8 cellular contexts compared by ENCODE assay signal in genomic region chr6:37169458-37170272, GRCh38. TPM values are rescaled to one million over a fixed set of nuclear protein-coding genes. Genes with fewer than 3 reads are reported as not detected.
DNase-seq lines count a peak whose midpoint lies in the region; ATAC-seq and TF ChIP-seq lines count a peak whose summit lies in the region.

Gene PIM1, plus strand, starts transcription at chr6:37170152. Its CDS starts 424 bp downstream, at chr6:37170576.

- H3K27me3 Mint-ChIP-seq in activated naive CD8-positive, alpha-beta T cell: no peaks in the 10 kb centered on the region
- peaks cover 10% of the 10 kb centered on the region for H3K27me3 Mint-ChIP-seq in glutamatergic neuron (ENCODE audit: unreplicated experiment)

- H3K9me3 ChIP-seq in osteoblast (ENCODE audit: low read depth, low read length) (no peaks in the 10 kb centered on the region), testis (no peaks in the 10 kb centered on the region)

- H2AFZ ChIP-seq in osteoblast (ENCODE audit: low read length): peak within 1 kb of the TSS; percentile 47

- WGBS in testis, 2 donors: 0 to 1% methylated on average over 31 to 46 of the region's 95 CpGs

- peaks cover 21% of the 10 kb centered on the region for H3K36me3 Mint-ChIP-seq in activated naive CD8-positive, alpha-beta T cell
- H3K36me3 Mint-ChIP-seq in glutamatergic neuron (ENCODE audit: unreplicated experiment): no peaks in the 10 kb centered on the region

- H3K4me1 ChIP-seq in osteoblast (ENCODE audit: insufficient read depth, low read length): peaks cover 25% of the 10 kb centered on the region
- H3K4me1 ChIP-seq in testis: peaks cover 17% of the 10 kb centered on the region

- peak within 1 kb of the TSS; percentile 91 for H3K4me3 ChIP-seq in osteoblast (ENCODE audit: insufficient read depth, low read length)
- peak within 1 kb of the TSS; percentile 77 to 82 for H3K4me3 ChIP-seq in testis

- DNase-seq in GM04504 (ENCODE audit: low read depth) (peak; percentile 94), NCI-H1092 treated with DMSO at 0.1 percent for 48 hours (lab: John Stamatoyannopoulos, UW) (peak; percentile 92), SKM-1 treated with dmso at 0.1 percent for 144 hours (lab: John Stamatoyannopoulos, UW; ENCODE audit: unreplicated experiment) (peak; percentile 90), glutamatergic neuron (peak; percentile 100), osteoblast (ENCODE audit: insufficient read length, low spot score, missing footprints) (peak; percentile 100), testis (peak; percentile 100)

- intact Hi-C loops in testis (cut with DNase I; ENCODE audit: low total_unique reads): loop anchor here (5.0 to 10.0 kb wide), 2 partner anchors 117 to 145 kb away; no protein-coding TSS in a partner anchor

- TF ChIP-seq POLR2A in testis (IDR thresholded peaks at IDR 0.05): no peak

- H4K20me1 ChIP-seq in osteoblast (ENCODE audit: insufficient read depth, low read length): peaks cover 18% of the 10 kb centered on the region

- TF ChIP-seq CTCF in glutamatergic neuron (IDR thresholded peaks at IDR 0.05; ENCODE audit: partially characterized antibody, unreplicated experiment): no peak
- TF ChIP-seq CTCF in osteoblast (IDR thresholded peaks at IDR 0.05; ENCODE audit: extremely low read depth, low read depth, low read length): no peak
- no peak for TF ChIP-seq CTCF in testis (IDR thresholded peaks at IDR 0.05)

- H3K27me3 ChIP-seq in osteoblast (ENCODE audit: insufficient read depth, low read length): no peaks in the 10 kb centered on the region
- no peaks in the 10 kb centered on the region for H3K27me3 ChIP-seq in testis

- H3K4me3 Mint-ChIP-seq in activated naive CD8-positive, alpha-beta T cell: peak within 1 kb of the TSS; percentile 92
- peak within 1 kb of the TSS; percentile 98 for H3K4me3 Mint-ChIP-seq in glutamatergic neuron (ENCODE audit: unreplicated experiment)

- ATAC-seq in HG02588 (IDR thresholded peaks at IDR 0.05; ENCODE audit: unreplicated experiment): peak; percentile 72

- H3K27ac ChIP-seq in osteoblast (ENCODE audit: low read depth, low read length) (peak within 1 kb of the TSS; percentile 88), testis (peak within 1 kb of the TSS; percentile 92 to 96)

- peak within 1 kb of the TSS; percentile 95 for H3K27ac Mint-ChIP-seq in activated naive CD8-positive, alpha-beta T cell
- H3K27ac Mint-ChIP-seq in glutamatergic neuron (ENCODE audit: unreplicated experiment): peak within 1 kb of the TSS; percentile 100

- H3K36me3 ChIP-seq in osteoblast (ENCODE audit: insufficient read depth, low read length) (peaks cover 24% of the 10 kb centered on the region), testis (ENCODE audit: low read depth, missing control alignments) (no peaks in the 10 kb centered on the region)

- peak within 1 kb of the TSS; percentile 91 for H3K4me2 ChIP-seq in osteoblast (ENCODE audit: insufficient read depth, low read length)

- H3K79me2 ChIP-seq in osteoblast (ENCODE audit: insufficient read depth, low read length): peaks cover 22% of the 10 kb centered on the region

- H3K9me3 Mint-ChIP-seq in activated naive CD8-positive, alpha-beta T cell (ENCODE audit: low read depth): no peaks in the 10 kb centered on the region
- H3K9me3 Mint-ChIP-seq in glutamatergic neuron (ENCODE audit: unreplicated experiment): peaks cover 10% of the 10 kb centered on the region

- peaks cover 47% of the 10 kb centered on the region for H3K4me1 Mint-ChIP-seq in activated naive CD8-positive, alpha-beta T cell (ENCODE audit: low read depth)
- H3K4me1 Mint-ChIP-seq in glutamatergic neuron (ENCODE audit: low read depth, unreplicated experiment): peaks cover 8% of the 10 kb centered on the region

RNA-seq across cellular contexts. Expression of gene PIM1, which starts in this region (rescaled TPM):
- 22.7 TPM for total RNA-seq in glutamatergic neuron (ENCODE audit: unreplicated experiment)
- 14.8 and 16.2 TPM in 2 replicates for total RNA-seq in osteoblast
- 10 to 100 TPM; 20.4 to 30.8 TPM for total RNA-seq in testis
- polyA plus RNA-seq in testis (ENCODE audit: insufficient read depth, low read depth, low replicate concordance): 28.0 TPM

Comparison
In these comparisons a context has a peak if more than half of its experiments do, and no peak if none do; other contexts are left out.
1. Peak in every context shown above with its lines: DNase-seq, ATAC-seq, H3K4me3 ChIP-seq and H3K27ac ChIP-seq.